In genomic region chr5:14148890-14149671, GRCh38 we compare ENCODE assay signal across 11 cellular contexts. TPM values are rescaled to one million over a fixed set of nuclear protein-coding genes. Genes with fewer than 3 reads are reported as not detected.
A peak's percentile ranks its signal among the peaks of the same experiment; 100 is the strongest.
DNase-seq lines count a peak whose midpoint lies in the region; ATAC-seq and TF ChIP-seq lines count a peak whose summit lies in the region.
"Had no signal": no experiment of that assay in that cellular context is flagged by ENCODE, and none has a peak within 500 bp of the region (broad histone marks: within the 10 kb centered on the region; RNA-seq: fewer than 3 reads in every experiment).

No MANE protein-coding gene starts in this region.

- no peak overlapping the region for H2AK5ac ChIP-seq in trophoblast cell (ENCODE audit: low read length)

- H3K9me3 ChIP-seq in trophoblast cell (ENCODE audit: insufficient read depth, low read depth, low read length): no peaks in the 10 kb centered on the region

- no peaks in the 10 kb centered on the region for H3K9me3 Mint-ChIP-seq in endothelial cell (ENCODE audit: unreplicated experiment)
- H3K9me3 Mint-ChIP-seq: activated CD4-positive, alpha-beta memory T cell treated with anti-CD3 and anti-CD28 coated beads, Interleukin-2, amount 10 ng/mL, durations not matched to agents 7 days and 5 days; activated naive CD8-positive, alpha-beta T cell treated with anti-CD3 and anti-CD28 coated beads for 36 hours had no signal

- H3K14ac ChIP-seq in trophoblast cell (ENCODE audit: low read length): no peak overlapping the region

- H3K36me3 ChIP-seq in trophoblast cell (ENCODE audit: control insufficient read depth in 1 of 2, insufficient read depth in 2 of 2, low read length in 2 of 2): peaks cover 0 to 2% of the 10 kb centered on the region in 2 experiments

- H2BK120ac ChIP-seq in trophoblast cell (ENCODE audit: insufficient read depth, low read length, poor library complexity): no peak overlapping the region

- no peak overlapping the region for H3K4me3 ChIP-seq in trophoblast cell (ENCODE audit: low read depth, low read length)

- no peak for TF ChIP-seq CTCF in endothelial cell (IDR thresholded peaks at IDR 0.05; ENCODE audit: unreplicated experiment)

- H3K9ac ChIP-seq in trophoblast cell (ENCODE audit: low read length): no peak overlapping the region

- no peak overlapping the region for H3K23ac ChIP-seq in trophoblast cell (ENCODE audit: low read length)

- peaks cover 76% of the 10 kb centered on the region for H3K4me1 Mint-ChIP-seq in endothelial cell (ENCODE audit: unreplicated experiment)

- peaks cover 24 to 37% of the 10 kb centered on the region in 2 experiments for H3K4me1 ChIP-seq in trophoblast cell (ENCODE audit: control insufficient read depth in 1 of 2, insufficient read depth in 2 of 2, low read length in 2 of 2)

- no CpG with 5 or more reads among the region's 15 CpGs for WGBS in trophoblast cell (ENCODE audit: extremely low coverage, insufficient coverage, insufficient read length)

- no peak overlapping the region for H3K4me2 ChIP-seq in trophoblast cell (ENCODE audit: low read length)

- H3K27me3 ChIP-seq in trophoblast cell (ENCODE audit: insufficient read depth, low read length): no peaks in the 10 kb centered on the region

- H4K8ac ChIP-seq in trophoblast cell (ENCODE audit: low read depth, low read length): no peak overlapping the region

- H4K91ac ChIP-seq in trophoblast cell (ENCODE audit: low read depth, low read length): no peak overlapping the region

- no peak for DNase-seq in endothelial cell (ENCODE audit: low spot score)
- no peak for DNase-seq in trophoblast cell
- DNase-seq in ecto neural progenitor cell (ENCODE audit: low spot score): no peak
- DNase-seq in NCI-H526 (lab: John Stamatoyannopoulos, UW): no peak
- DNase-seq in stimulated activated CD4-positive, alpha-beta T cell treated with anti-CD3 and anti-CD28 coated beads, Interleukin-12 subunit alpha, Interleukin-12 subunit beta, amount 100 ng/mL, for 4 hours: no peak
- no peak for DNase-seq in NCI-H82 treated with DMSO at 0.1 percent for 48 hours (lab: John Stamatoyannopoulos, UW; ENCODE audit: unreplicated experiment)
- DNase-seq: activated CD4-positive, alpha-beta memory T cell treated with anti-CD3 and anti-CD28 coated beads, Interleukin-2, amount 10 ng/mL, durations not matched to agents 7 days and 5 days; activated naive CD8-positive, alpha-beta T cell treated with anti-CD3 and anti-CD28 coated beads for 36 hours; DMS79 treated with DMSO at 0.1 percent for 48 hours had no signal

- H2BK12ac ChIP-seq in trophoblast cell (ENCODE audit: low read length): no peak overlapping the region

- H3K27me3 Mint-ChIP-seq in endothelial cell (ENCODE audit: unreplicated experiment): peaks cover 7% of the 10 kb centered on the region

- no peak overlapping the region for H3K27ac Mint-ChIP-seq in endothelial cell (ENCODE audit: unreplicated experiment)
- H3K27ac Mint-ChIP-seq: activated CD4-positive, alpha-beta memory T cell treated with anti-CD3 and anti-CD28 coated beads, Interleukin-2, amount 10 ng/mL, durations not matched to agents 7 days and 5 days; activated naive CD8-positive, alpha-beta T cell treated with anti-CD3 and anti-CD28 coated beads for 36 hours had no signal

- peaks cover 4% of the 10 kb centered on the region for H3K36me3 Mint-ChIP-seq in endothelial cell (ENCODE audit: low read depth, unreplicated experiment)
- H3K36me3 Mint-ChIP-seq: activated naive CD8-positive, alpha-beta T cell treated with anti-CD3 and anti-CD28 coated beads for 36 hours had no signal

- H4K12ac ChIP-seq in trophoblast cell (ENCODE audit: low read depth, low read length): no peak overlapping the region

- peaks cover 15% of the 10 kb centered on the region for H3K79me1 ChIP-seq in trophoblast cell (ENCODE audit: low read length)

- no peak overlapping the region for H2BK5ac ChIP-seq in trophoblast cell (ENCODE audit: low read depth, low read length, poor library complexity)

- peaks cover 39% of the 10 kb centered on the region for H3K79me2 ChIP-seq in trophoblast cell (ENCODE audit: control insufficient read depth, insufficient read depth, low read length, poor library complexity)

- peak overlapping the region; percentile 93 for H3K4ac ChIP-seq in trophoblast cell (ENCODE audit: low read depth, low read length)

- H3K4me3 Mint-ChIP-seq in endothelial cell (ENCODE audit: unreplicated experiment): peak overlapping the region; percentile 17
- H3K4me3 Mint-ChIP-seq: activated CD4-positive, alpha-beta memory T cell treated with anti-CD3 and anti-CD28 coated beads, Interleukin-2, amount 10 ng/mL, durations not matched to agents 7 days and 5 days; activated naive CD8-positive, alpha-beta T cell treated with anti-CD3 and anti-CD28 coated beads for 36 hours had no signal

- H3K18ac ChIP-seq in trophoblast cell (ENCODE audit: low read length): no peak overlapping the region

- no peak overlapping the region for H2AFZ ChIP-seq in trophoblast cell (ENCODE audit: insufficient read depth, low read length, poor library complexity)

- ATAC-seq in GM18861 (IDR thresholded peaks at IDR 0.05; ENCODE audit: unreplicated experiment) (peak; percentile 32), HG02840 (IDR thresholded peaks at IDR 0.05; ENCODE audit: low FRiP score, unreplicated experiment) (peak; percentile 27)

- H3K27ac ChIP-seq in trophoblast cell (ENCODE audit: low read depth, low read length): no peak overlapping the region

RNA-seq across cellular contexts. Expression of gene TRIO, which starts 5.9 kb away (rescaled TPM):
- total RNA-seq in endothelial cell (ENCODE audit: unreplicated experiment): 229 TPM
- polyA plus RNA-seq in trophoblast cell (2013): 47.9 and 49.7 TPM in 2 replicates
